Comparison of ENCODE assay signal across 1 cellular context in the genomic region with DNA sequence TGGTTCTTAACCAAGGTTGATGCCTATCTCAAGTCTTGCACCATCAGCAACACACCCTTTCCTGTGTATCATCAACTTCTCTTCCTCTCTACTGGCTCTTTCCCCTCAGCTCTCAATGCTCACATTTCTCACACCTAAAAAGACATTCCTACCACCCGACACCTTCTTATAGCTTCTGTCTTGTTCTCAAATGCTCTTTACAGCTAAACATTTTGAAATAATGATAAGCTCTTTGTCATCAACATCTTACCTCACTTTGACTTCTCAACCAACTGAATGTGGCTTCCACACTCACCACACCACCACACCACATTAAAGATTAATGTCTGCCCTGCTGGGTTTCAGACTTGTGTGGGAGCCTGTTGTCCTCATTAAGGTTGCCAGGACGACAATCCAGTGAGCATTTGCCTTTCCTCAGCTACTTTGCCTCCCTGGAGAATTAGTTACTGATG.
A peak's percentile ranks its signal among the peaks of the same experiment; 100 is the strongest.
TF ChIP-seq lines count a peak whose summit lies in the region.

No MANE protein-coding gene starts in this region.

TF ChIP-seq in GM12878, 131 proteins besides CTCF, POLR2A, EP300 and RAD21 (continued from another document):
- TF ChIP-seq, protein P1, sequence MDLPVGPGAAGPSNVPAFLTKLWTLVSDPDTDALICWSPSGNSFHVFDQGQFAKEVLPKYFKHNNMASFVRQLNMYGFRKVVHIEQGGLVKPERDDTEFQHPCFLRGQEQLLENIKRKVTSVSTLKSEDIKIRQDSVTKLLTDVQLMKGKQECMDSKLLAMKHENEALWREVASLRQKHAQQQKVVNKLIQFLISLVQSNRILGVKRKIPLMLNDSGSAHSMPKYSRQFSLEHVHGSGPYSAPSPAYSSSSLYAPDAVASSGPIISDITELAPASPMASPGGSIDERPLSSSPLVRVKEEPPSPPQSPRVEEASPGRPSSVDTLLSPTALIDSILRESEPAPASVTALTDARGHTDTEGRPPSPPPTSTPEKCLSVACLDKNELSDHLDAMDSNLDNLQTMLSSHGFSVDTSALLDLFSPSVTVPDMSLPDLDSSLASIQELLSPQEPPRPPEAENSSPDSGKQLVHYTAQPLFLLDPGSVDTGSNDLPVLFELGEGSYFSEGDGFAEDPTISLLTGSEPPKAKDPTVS (IDR thresholded peaks at IDR 0.05; ENCODE audit: low read depth, low read length): no peak
- TF ChIP-seq TARDBP (IDR thresholded peaks at IDR 0.05; ENCODE audit: borderline replicate concordance): no peak
- TF ChIP-seq, protein P2, sequence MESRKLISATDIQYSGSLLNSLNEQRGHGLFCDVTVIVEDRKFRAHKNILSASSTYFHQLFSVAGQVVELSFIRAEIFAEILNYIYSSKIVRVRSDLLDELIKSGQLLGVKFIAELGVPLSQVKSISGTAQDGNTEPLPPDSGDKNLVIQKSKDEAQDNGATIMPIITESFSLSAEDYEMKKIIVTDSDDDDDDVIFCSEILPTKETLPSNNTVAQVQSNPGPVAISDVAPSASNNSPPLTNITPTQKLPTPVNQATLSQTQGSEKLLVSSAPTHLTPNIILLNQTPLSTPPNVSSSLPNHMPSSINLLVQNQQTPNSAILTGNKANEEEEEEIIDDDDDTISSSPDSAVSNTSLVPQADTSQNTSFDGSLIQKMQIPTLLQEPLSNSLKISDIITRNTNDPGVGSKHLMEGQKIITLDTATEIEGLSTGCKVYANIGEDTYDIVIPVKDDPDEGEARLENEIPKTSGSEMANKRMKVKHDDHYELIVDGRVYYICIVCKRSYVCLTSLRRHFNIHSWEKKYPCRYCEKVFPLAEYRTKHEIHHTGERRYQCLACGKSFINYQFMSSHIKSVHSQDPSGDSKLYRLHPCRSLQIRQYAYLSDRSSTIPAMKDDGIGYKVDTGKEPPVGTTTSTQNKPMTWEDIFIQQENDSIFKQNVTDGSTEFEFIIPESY (IDR thresholded peaks at IDR 0.05): no peak
- TF ChIP-seq MXI1 (IDR thresholded peaks at IDR 0.05; ENCODE audit: low read depth, low read length): no peak
- no peak for TF ChIP-seq ZSCAN29 (IDR thresholded peaks at IDR 0.05)
- 0 out of 2 replicates have a peak, but pooled peaks have one; percentile 21 for TF ChIP-seq NBN (IDR thresholded peaks at IDR 0.05)
- no peak for TF ChIP-seq KLF5 (IDR thresholded peaks at IDR 0.05; ENCODE audit: partially characterized antibody)
- no peak for TF ChIP-seq RFX5 (IDR thresholded peaks at IDR 0.05; ENCODE audit: low read depth, low read length)
- TF ChIP-seq JUND (IDR thresholded peaks at IDR 0.05; ENCODE audit: low read depth, low read length): no peak
- no peak for TF ChIP-seq ZBED1 (IDR thresholded peaks at IDR 0.05; ENCODE audit: borderline replicate concordance)
- TF ChIP-seq, protein P3, sequence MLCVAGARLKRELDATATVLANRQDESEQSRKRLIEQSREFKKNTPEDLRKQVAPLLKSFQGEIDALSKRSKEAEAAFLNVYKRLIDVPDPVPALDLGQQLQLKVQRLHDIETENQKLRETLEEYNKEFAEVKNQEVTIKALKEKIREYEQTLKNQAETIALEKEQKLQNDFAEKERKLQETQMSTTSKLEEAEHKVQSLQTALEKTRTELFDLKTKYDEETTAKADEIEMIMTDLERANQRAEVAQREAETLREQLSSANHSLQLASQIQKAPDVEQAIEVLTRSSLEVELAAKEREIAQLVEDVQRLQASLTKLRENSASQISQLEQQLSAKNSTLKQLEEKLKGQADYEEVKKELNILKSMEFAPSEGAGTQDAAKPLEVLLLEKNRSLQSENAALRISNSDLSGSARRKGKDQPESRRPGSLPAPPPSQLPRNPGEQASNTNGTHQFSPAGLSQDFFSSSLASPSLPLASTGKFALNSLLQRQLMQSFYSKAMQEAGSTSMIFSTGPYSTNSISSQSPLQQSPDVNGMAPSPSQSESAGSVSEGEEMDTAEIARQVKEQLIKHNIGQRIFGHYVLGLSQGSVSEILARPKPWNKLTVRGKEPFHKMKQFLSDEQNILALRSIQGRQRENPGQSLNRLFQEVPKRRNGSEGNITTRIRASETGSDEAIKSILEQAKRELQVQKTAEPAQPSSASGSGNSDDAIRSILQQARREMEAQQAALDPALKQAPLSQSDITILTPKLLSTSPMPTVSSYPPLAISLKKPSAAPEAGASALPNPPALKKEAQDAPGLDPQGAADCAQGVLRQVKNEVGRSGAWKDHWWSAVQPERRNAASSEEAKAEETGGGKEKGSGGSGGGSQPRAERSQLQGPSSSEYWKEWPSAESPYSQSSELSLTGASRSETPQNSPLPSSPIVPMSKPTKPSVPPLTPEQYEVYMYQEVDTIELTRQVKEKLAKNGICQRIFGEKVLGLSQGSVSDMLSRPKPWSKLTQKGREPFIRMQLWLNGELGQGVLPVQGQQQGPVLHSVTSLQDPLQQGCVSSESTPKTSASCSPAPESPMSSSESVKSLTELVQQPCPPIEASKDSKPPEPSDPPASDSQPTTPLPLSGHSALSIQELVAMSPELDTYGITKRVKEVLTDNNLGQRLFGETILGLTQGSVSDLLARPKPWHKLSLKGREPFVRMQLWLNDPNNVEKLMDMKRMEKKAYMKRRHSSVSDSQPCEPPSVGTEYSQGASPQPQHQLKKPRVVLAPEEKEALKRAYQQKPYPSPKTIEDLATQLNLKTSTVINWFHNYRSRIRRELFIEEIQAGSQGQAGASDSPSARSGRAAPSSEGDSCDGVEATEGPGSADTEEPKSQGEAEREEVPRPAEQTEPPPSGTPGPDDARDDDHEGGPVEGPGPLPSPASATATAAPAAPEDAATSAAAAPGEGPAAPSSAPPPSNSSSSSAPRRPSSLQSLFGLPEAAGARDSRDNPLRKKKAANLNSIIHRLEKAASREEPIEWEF (IDR thresholded peaks at IDR 0.05; ENCODE audit: insufficient replicate concordance, low read depth, low read length): no peak
- 0 out of 2 replicates have a peak, but pooled peaks have one; percentile 45 for TF ChIP-seq DPF2 (IDR thresholded peaks at IDR 0.05)
- peak; percentile 59; the same call in 1 of the 2 replicates for TF ChIP-seq BCL11A (IDR thresholded peaks at IDR 0.05; ENCODE audit: low read depth, low read length)
- peak; percentile 88 for TF ChIP-seq MTA2 (IDR thresholded peaks at IDR 0.05; ENCODE audit: low read depth)
- no peak for TF ChIP-seq JUNB (IDR thresholded peaks at IDR 0.05)
- TF ChIP-seq IRF4 (IDR thresholded peaks at IDR 0.05; ENCODE audit: low read depth, low read length): no peak
- no peak for TF ChIP-seq BRCA1 (IDR thresholded peaks at IDR 0.05; ENCODE audit: low read depth, low read length)
- no peak for TF ChIP-seq KDM1A (IDR thresholded peaks at IDR 0.05; ENCODE audit: borderline replicate concordance)
